ENCODE assay signal across 8 cellular contexts in the genomic region with DNA sequence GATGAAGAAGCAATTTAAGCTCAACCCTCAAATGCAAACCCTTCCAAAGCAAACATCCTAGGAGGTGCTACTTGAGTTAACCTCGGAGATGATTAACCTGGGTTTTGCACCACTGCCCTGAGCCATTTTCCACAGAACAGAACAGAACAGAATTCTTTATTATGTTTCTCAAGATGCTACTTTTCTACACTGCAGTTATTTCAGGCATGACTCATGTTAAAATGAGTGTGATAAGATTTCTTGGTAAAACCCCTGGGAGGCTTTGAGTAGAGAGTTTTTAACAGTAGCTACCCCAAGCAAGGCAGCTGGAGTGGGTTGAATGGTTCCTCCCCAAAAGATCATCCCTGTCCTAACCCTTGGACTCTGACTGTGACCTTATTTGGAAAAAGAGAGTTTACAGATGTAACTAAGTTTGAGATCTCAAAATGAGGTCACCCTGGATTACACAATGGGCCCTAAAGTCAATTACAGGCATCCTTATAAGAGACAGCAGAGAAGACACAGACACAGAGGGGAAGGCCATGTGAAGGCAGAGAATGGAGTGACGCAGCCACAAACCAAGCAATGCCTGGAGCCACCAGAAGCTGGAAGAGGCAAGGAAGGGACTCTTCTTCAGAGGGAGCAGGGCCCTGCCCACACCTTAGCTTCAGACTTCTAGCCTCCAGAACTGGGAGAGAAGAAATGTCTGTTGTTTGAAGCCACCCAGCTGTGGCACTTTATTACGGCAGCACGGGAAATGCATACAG.
A peak's percentile ranks its signal among the peaks of the same experiment; 100 is the strongest.
DNase-seq lines count a peak whose midpoint lies in the region; ATAC-seq and TF ChIP-seq lines count a peak whose summit lies in the region.

No MANE protein-coding gene starts in this region.

- H4K8ac ChIP-seq in mesendoderm (ENCODE audit: low read depth, low read length), result no peak overlapping the region

- no peaks in the 10 kb centered on the region for H3K79me2 ChIP-seq in mesendoderm (ENCODE audit: control insufficient read depth, insufficient read depth, low read length)

- DNase-seq in activated naive CD4-positive, alpha-beta T cell treated with anti-CD3 and anti-CD28 coated beads, Interleukin-2, amount 50 U/mL, for 72 hours (ENCODE audit: low spot score in 2 of 2), result no peak
- no peak for DNase-seq in activated naive CD4-positive, alpha-beta T cell treated with anti-CD3 and anti-CD28 coated beads, Interleukin-2, amount 50 U/mL, for 16 hours
- DNase-seq in astrocyte of the spinal cord (ENCODE audit: low read depth, low spot score) (peak; percentile 56), left kidney (ENCODE audit: low read depth, low spot score) (peak; percentile 72), vagina (ENCODE audit: extremely low spot score in 2 of 2) (peak in 1 of 2 donors; percentile 94), mesendoderm (no peak), WERI-Rb-1 (no peak)

- peak; percentile 81 to 97 for ATAC-seq in activated naive CD4-positive, alpha-beta T cell treated with anti-CD3 and anti-CD28 coated beads, Interleukin-2, amount 50 U/mL, for 72 hours
- ATAC-seq in HG03354 (IDR thresholded peaks at IDR 0.05; ENCODE audit: poor library complexity, severe bottlenecking, unreplicated experiment), result no peak

- H3K27me3 ChIP-seq in vagina (no peaks in the 10 kb centered on the region), mesendoderm (ENCODE audit: insufficient read depth, low read length, poor library complexity) (no peaks in the 10 kb centered on the region), WERI-Rb-1 (ENCODE audit: insufficient read depth, low read depth, severe bottlenecking) (no peaks in the 10 kb centered on the region)

- no peak overlapping the region for H4K5ac ChIP-seq in mesendoderm (ENCODE audit: low read length)

- H3K56ac ChIP-seq in mesendoderm (ENCODE audit: low read length), result no peak overlapping the region

- H2BK5ac ChIP-seq in mesendoderm (ENCODE audit: low read length), result no peak overlapping the region

- H2BK15ac ChIP-seq in mesendoderm (replicated peaks; ENCODE audit: low read depth), result no peak overlapping the region

- H3K4me2 ChIP-seq in mesendoderm (ENCODE audit: low read length), result no peak overlapping the region

- WGBS in mesendoderm (ENCODE audit: extremely low coverage, insufficient coverage, low lambda C conversion rate), result no CpG with 5 or more reads among the region's 4 CpGs

- H3K36me3 Mint-ChIP-seq in activated naive CD4-positive, alpha-beta T cell treated with anti-CD3 and anti-CD28 coated beads, Interleukin-2, amount 50 U/mL, for 72 hours, result peaks cover 0 to 12% of the 10 kb centered on the region in 2 donors

- intact Hi-C loops in vagina (cut with DNase I), result no loop called here

- no peak overlapping the region for H3K23ac ChIP-seq in mesendoderm (ENCODE audit: low read length)

- H2AK5ac ChIP-seq in mesendoderm (ENCODE audit: low read length), result no peak overlapping the region

- H2BK120ac ChIP-seq in mesendoderm (ENCODE audit: low read depth, low read length), result no peak overlapping the region

- no peak overlapping the region for H3K18ac ChIP-seq in mesendoderm (ENCODE audit: low read length)

- no peak for TF ChIP-seq POLR2A in vagina (IDR thresholded peaks at IDR 0.05)

- TF ChIP-seq CTCF in astrocyte of the spinal cord (IDR thresholded peaks at IDR 0.05; ENCODE audit: low read depth, low read length) (no peak), vagina (IDR thresholded peaks at IDR 0.05) (no peak), WERI-Rb-1 (IDR thresholded peaks at IDR 0.05; ENCODE audit: low read depth, low read length) (no peak)

- H3K9me3 Mint-ChIP-seq in activated naive CD4-positive, alpha-beta T cell treated with anti-CD3 and anti-CD28 coated beads, Interleukin-2, amount 50 U/mL, for 72 hours, result peaks cover 3 to 13% of the 10 kb centered on the region in 2 donors

- peaks cover 23% of the 10 kb centered on the region for H3K4me1 ChIP-seq in vagina
- H3K4me1 ChIP-seq in mesendoderm (ENCODE audit: control insufficient read depth, low read depth, low read length), result no peaks in the 10 kb centered on the region

- in situ Hi-C loops in astrocyte of the spinal cord (cut with HindIII; ENCODE audit: low sequenced_read_pairs), result no loop called here

- peak overlapping the region; percentile 42 to 79 for H3K27ac Mint-ChIP-seq in activated naive CD4-positive, alpha-beta T cell treated with anti-CD3 and anti-CD28 coated beads, Interleukin-2, amount 50 U/mL, for 72 hours

- H3K79me1 ChIP-seq in mesendoderm (ENCODE audit: low read length), result no peaks in the 10 kb centered on the region

- H3K36me3 ChIP-seq in vagina (no peaks in the 10 kb centered on the region), mesendoderm (ENCODE audit: control insufficient read depth, insufficient read depth, low read length) (no peaks in the 10 kb centered on the region), WERI-Rb-1 (no peaks in the 10 kb centered on the region)

- H3K4ac ChIP-seq in mesendoderm (ENCODE audit: low read depth, low read length), result no peak overlapping the region

- H3K9me3 ChIP-seq in vagina (no peaks in the 10 kb centered on the region), WERI-Rb-1 (ENCODE audit: severe bottlenecking) (peaks cover 10% of the 10 kb centered on the region)

- no peak overlapping the region for H3K9ac ChIP-seq in mesendoderm (ENCODE audit: low read length)

- H3K27ac ChIP-seq in vagina, result peak overlapping the region; percentile 70
- H3K27ac ChIP-seq in mesendoderm (ENCODE audit: low read depth, low read length), result no peak overlapping the region
- no peak overlapping the region for H3K27ac ChIP-seq in WERI-Rb-1

- H3K4me3 ChIP-seq in astrocyte of the spinal cord (ENCODE audit: low read depth, low read length) (no peak overlapping the region), vagina (no peak overlapping the region), mesendoderm (ENCODE audit: low read length) (no peak overlapping the region), WERI-Rb-1 (ENCODE audit: low read depth, low read length) (no peak overlapping the region)

Comparison
In these comparisons a context has a peak if more than half of its experiments do, and no peak if none do; other contexts are left out.
1. DNase-seq: peak in astrocyte of the spinal cord (single experiment) and left kidney (single experiment); none in activated naive CD4-positive, alpha-beta T cell treated with anti-CD3 and anti-CD28 coated beads, Interleukin-2, amount 50 U/mL, for 72 hours (0 of 2), activated naive CD4-positive, alpha-beta T cell treated with anti-CD3 and anti-CD28 coated beads, Interleukin-2, amount 50 U/mL, for 16 hours (single experiment), mesendoderm (single experiment) and WERI-Rb-1 (single experiment).